ENCODE assay signal across 10 cellular contexts in the genomic region with DNA sequence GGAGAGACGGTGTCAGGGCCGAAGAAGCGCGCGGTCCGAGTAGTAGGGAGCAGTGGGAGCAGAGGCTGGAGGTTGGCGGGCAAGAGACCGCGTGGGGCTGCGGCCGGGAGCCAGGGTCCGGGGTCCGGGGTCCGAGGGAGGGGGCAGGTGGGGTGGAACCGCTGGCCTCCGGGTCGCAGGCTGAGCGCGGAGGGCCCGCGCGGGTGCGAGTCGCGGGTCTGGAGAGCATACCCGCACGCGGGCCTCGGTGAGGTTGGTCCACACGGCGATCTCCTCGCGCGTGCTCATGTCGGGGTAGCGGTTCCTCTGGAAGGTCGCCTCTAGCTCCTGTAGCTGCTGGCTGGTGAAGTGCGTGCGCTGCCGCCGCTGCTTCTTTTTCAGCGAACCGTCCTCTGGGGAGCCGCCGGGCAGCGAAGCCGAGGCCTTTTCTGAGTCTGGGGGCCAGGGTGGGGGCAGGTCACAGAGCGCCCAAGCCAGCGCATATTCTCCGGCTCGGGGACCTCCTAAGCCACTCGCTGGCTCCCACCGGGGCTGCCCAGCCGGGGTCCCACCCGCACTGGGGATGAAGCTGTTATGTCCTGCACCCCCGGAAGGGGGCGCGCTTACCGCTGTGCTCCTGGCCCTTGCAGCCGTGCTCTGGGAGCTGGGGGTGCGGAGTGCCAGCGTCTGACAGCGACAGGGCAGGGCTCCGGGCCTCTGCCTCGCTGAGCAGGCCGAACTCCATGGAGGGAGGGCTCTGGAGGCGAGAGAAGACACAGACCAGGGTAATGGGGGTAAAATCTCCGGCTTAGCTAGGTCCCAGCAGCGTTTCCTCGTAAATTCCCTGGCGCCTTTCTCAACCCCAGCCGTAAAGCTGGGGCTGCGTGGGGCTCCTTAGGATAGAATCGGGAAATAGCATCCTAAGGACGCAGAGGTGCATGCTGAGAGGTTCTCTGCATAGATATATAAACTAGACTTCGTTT. TPM values are rescaled to one million over a fixed set of nuclear protein-coding genes. Genes with fewer than 3 reads are reported as not detected.
DNase-seq lines count a peak whose midpoint lies in the region; ATAC-seq and TF ChIP-seq lines count a peak whose summit lies in the region.
"Had no signal": no experiment of that assay in that cellular context is flagged by ENCODE, and none has a peak within 500 bp of the region (broad histone marks: within the 10 kb centered on the region; RNA-seq: fewer than 3 reads in every experiment).

No MANE protein-coding gene starts in this region.

- no peaks in the 10 kb centered on the region for H3K36me3 Mint-ChIP-seq in CD4-positive, alpha-beta memory T cell
- no peaks in the 10 kb centered on the region for H3K36me3 Mint-ChIP-seq in brain

- TF ChIP-seq CTCF in brain (conservative IDR thresholded peaks at IDR 0.05) (peak; percentile 51 to 57), kidney epithelial cell (IDR thresholded peaks at IDR 0.05; ENCODE audit: insufficient read depth, low read length, poor library complexity, severe bottlenecking) (peak; percentile 91)

- peak overlapping the region in 1 of 7 donors; percentile 56 for H3K27ac Mint-ChIP-seq in CD4-positive, alpha-beta memory T cell
- no peak overlapping the region for H3K27ac Mint-ChIP-seq in brain

- peak overlapping the region in 1 of 2 donors; percentile 41 for H3K4me3 ChIP-seq in CD4-positive, alpha-beta memory T cell (ENCODE audit: low read length in 2 of 2)
- H3K4me3 ChIP-seq in kidney epithelial cell (ENCODE audit: low read depth, low read length) = peak overlapping the region; percentile 47

- H3K27me3 Mint-ChIP-seq in CD4-positive, alpha-beta memory T cell = peaks cover 19 to 35% of the 10 kb centered on the region in 2 donors
- peaks cover 98% of the 10 kb centered on the region for H3K27me3 Mint-ChIP-seq in brain

- intact Hi-C loops in CD4-positive, alpha-beta memory T cell (cut with micrococcal nuclease) = loop anchor here (1.0 kb wide), 3 partner anchors 10 to 168 kb away; a partner anchor contains a TSS

- POLR2A ChIA-PET in CD4-positive, alpha-beta memory T cell (lab: Charles Lee; ENCODE audit: partially characterized antibody) = interaction anchor here (0.8 to 3.4 kb wide), 12 partner anchors 9 to 229 kb away, joined by 3 to 30 read pairs (median 9); a partner anchor contains a TSS

- H3K27me3 ChIP-seq in CD4-positive, alpha-beta memory T cell (ENCODE audit: insufficient read depth, low read length) = peaks cover 9% of the 10 kb centered on the region
- H3K27me3 ChIP-seq in kidney epithelial cell (ENCODE audit: control insufficient read depth, insufficient read depth, low read length) = peaks cover 31% of the 10 kb centered on the region

- no peaks in the 10 kb centered on the region for H3K36me3 ChIP-seq in CD4-positive, alpha-beta memory T cell (ENCODE audit: insufficient read depth, low read length)
- H3K36me3 ChIP-seq in kidney epithelial cell (ENCODE audit: control insufficient read depth, insufficient read depth, low read length) = no peaks in the 10 kb centered on the region
- H3K36me3 ChIP-seq: uterus had no signal

- peaks cover 0 to 14% (median 4%) of the 10 kb centered on the region in 4 donors for H3K4me1 Mint-ChIP-seq in CD4-positive, alpha-beta memory T cell
- peaks cover 35% of the 10 kb centered on the region for H3K4me1 Mint-ChIP-seq in brain

- ATAC-seq in GM21447 (IDR thresholded peaks at IDR 0.05; ENCODE audit: unreplicated experiment) (no peak), GM18498 (IDR thresholded peaks at IDR 0.05; ENCODE audit: unreplicated experiment) (no peak)

- no peak overlapping the region for H3K27ac ChIP-seq in CD4-positive, alpha-beta memory T cell (ENCODE audit: low read depth, low read length)
- H3K27ac ChIP-seq: uterus had no signal

- CTCF ChIA-PET in CD4-positive, alpha-beta memory T cell (lab: Charles Lee; ENCODE audit: partially characterized antibody) = interaction anchor here (0.7 to 24.6 kb wide), 38 partner anchors 9 to 354 kb away, joined by 3 to 549 read pairs (median 6); a partner anchor contains a TSS

- no peaks in the 10 kb centered on the region for H3K9me3 ChIP-seq in CD4-positive, alpha-beta memory T cell (ENCODE audit: control insufficient read depth in 1 of 2, low read length in 2 of 2)
- H3K9me3 ChIP-seq: uterus had no signal

- peak overlapping the region; percentile 65 to 85 (median 80) for H3K4me3 Mint-ChIP-seq in CD4-positive, alpha-beta memory T cell
- H3K4me3 Mint-ChIP-seq in brain = peak overlapping the region; percentile 56 to 84 (median 67)

- H3K4me1 ChIP-seq in CD4-positive, alpha-beta memory T cell (ENCODE audit: insufficient read depth, low read length) = peaks cover 20% of the 10 kb centered on the region

- DNase-seq in CD4-positive, alpha-beta memory T cell = peak; percentile 58 to 67 (median 65)
- peak; percentile 96 for DNase-seq in HuH-7 (ENCODE audit: low spot score)
- DNase-seq in T-helper 9 cell = peak; percentile 66
- no peak for DNase-seq in kidney epithelial cell (ENCODE audit: low read depth)
- peak; percentile 62 to 76 (median 72) for DNase-seq in stimulated activated CD4-positive, alpha-beta T cell treated with anti-CD3 and anti-CD28 coated beads, TNF-alpha, amount 100 ng/mL, for 48 hours (ENCODE audit: low read depth in 3 of 3)

- no peaks in the 10 kb centered on the region for H3K9me3 Mint-ChIP-seq in CD4-positive, alpha-beta memory T cell
- peaks cover 0 to 13% (median 0%) of the 10 kb centered on the region in 5 experiments for H3K9me3 Mint-ChIP-seq in brain

RNA-seq across cellular contexts. Expression of a gene that starts 5.5 kb away (rescaled TPM):
- total RNA-seq in CD4-positive, alpha-beta memory T cell = not detected
- not detected for polyA plus RNA-seq in CD4-positive, alpha-beta memory T cell
- 0.80 TPM for polyA plus RNA-seq in brain (ENCODE audit: insufficient read depth, low read depth, low replicate concordance)
- total RNA-seq in kidney epithelial cell = 0.55 and 1.1 TPM in 2 replicates
- total RNA-seq: HT1080 had no signal

RNA-seq across cellular contexts. Expression of a gene that starts 9.7 kb away (rescaled TPM):
- not detected for total RNA-seq in CD4-positive, alpha-beta memory T cell
- polyA plus RNA-seq in CD4-positive, alpha-beta memory T cell = not detected
- polyA plus RNA-seq in brain (ENCODE audit: insufficient read depth, low read depth, low replicate concordance) = not detected
- total RNA-seq in kidney epithelial cell = 0.14 and 0.21 TPM in 2 replicates
- total RNA-seq: HT1080, uterus had no signal

RNA-seq across cellular contexts. Expression of a gene that starts 13.7 kb away (rescaled TPM):
- 10 to 100 TPM; 39.6 to 44.7 TPM for total RNA-seq in CD4-positive, alpha-beta memory T cell
- 10 to 100 TPM in 1 of 2 donors, 1 to 10 TPM in 1; 3.1 to 23.9 TPM for polyA plus RNA-seq in CD4-positive, alpha-beta memory T cell
- 37.1 TPM for polyA plus RNA-seq in brain (ENCODE audit: insufficient read depth, low read depth, low replicate concordance)
- 36.7 and 40.9 TPM in 2 replicates for total RNA-seq in kidney epithelial cell
